8 cellular contexts compared by ENCODE assay signal in the genomic region with DNA sequence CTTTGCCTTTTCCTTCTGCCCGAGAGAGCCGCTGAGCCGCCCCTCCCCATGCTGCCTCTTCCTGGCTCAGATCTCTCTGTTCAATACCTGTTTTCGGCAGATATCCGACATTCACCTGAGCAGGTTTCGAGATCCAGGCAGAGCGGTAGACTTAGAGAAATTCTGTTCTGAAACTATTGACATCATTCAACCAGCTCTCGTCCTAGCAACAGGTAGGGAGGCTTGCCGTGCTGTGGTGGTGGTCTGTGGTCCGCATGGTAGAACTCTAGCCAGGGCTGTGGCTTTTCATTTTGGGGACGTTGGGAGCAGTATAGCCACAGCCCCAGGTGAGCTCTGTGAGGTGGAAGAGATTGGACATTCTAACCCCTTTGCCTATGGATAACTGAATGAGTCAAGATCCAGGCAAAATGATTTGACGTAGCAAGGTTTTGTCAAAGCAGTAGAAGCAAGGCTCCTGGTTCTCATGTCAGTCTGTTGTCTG. TPM values are rescaled to one million over a fixed set of nuclear protein-coding genes. Genes with fewer than 3 reads are reported as not detected.
A peak's percentile ranks its signal among the peaks of the same experiment; 100 is the strongest.
DNase-seq lines count a peak whose midpoint lies in the region; ATAC-seq and TF ChIP-seq lines count a peak whose summit lies in the region.

No MANE protein-coding gene starts in this region.

- no peaks in the 10 kb centered on the region for H3K36me3 ChIP-seq in PC-9 (ENCODE audit: low read depth)

- intact Hi-C loops in PC-9 (cut with micrococcal nuclease; ENCODE audit: unreplicated experiment) = no loop called here

- H3K4me3 Mint-ChIP-seq in effector memory CD8-positive, alpha-beta T cell = peak overlapping the region; percentile 92 to 95
- peak overlapping the region; percentile 83 to 98 (median 92) for H3K4me3 Mint-ChIP-seq in naive thymus-derived CD8-positive, alpha-beta T cell

- H3K27ac ChIP-seq in PC-9 = peak overlapping the region; percentile 63; the same call in 1 of the 2 replicates

- H3K9me3 ChIP-seq in PC-9 (ENCODE audit: insufficient read depth, low read depth) = no peaks in the 10 kb centered on the region

- peak; percentile 8 for ATAC-seq in GM21576 (IDR thresholded peaks at IDR 0.05; ENCODE audit: unreplicated experiment)
- peak; percentile 23 for ATAC-seq in effector memory CD8-positive, alpha-beta T cell (replicated peaks)
- peak in 1 of 2 donors; percentile 14 for ATAC-seq in naive thymus-derived CD8-positive, alpha-beta T cell
- ATAC-seq in GM18517 (IDR thresholded peaks at IDR 0.05; ENCODE audit: unreplicated experiment) = no peak

- H3K27ac Mint-ChIP-seq in effector memory CD8-positive, alpha-beta T cell = peak overlapping the region; percentile 97 to 99
- peak overlapping the region; percentile 27 to 96 (median 88) for H3K27ac Mint-ChIP-seq in naive thymus-derived CD8-positive, alpha-beta T cell

- H3K4me3 ChIP-seq in AG09309 (ENCODE audit: control insufficient read depth, low read depth, low read length) (peak overlapping the region; percentile 72), PC-9 (peak overlapping the region; percentile 63)

- H3K27me3 ChIP-seq in PC-9 (ENCODE audit: insufficient read depth, low read depth) = no peaks in the 10 kb centered on the region

- TF ChIP-seq CTCF in AG09309 (IDR thresholded peaks at IDR 0.05; ENCODE audit: control insufficient read depth, insufficient read depth, low read depth, low read length, missing control alignments) = no peak
- TF ChIP-seq CTCF in PC-9 (conservative IDR thresholded peaks at IDR 0.05) = no peak

- peak overlapping the region; percentile 84 for H3K4me2 ChIP-seq in PC-9

- H3F3A ChIP-seq in PC-9 (ENCODE audit: insufficient read depth, low read depth) = peaks cover 7% of the 10 kb centered on the region; the same call in 1 of the 2 replicates

- no peaks in the 10 kb centered on the region for H3K79me2 ChIP-seq in PC-9 (ENCODE audit: low read depth)

- BruUV-seq in PC-9 (replicated peaks; lab: Mats Ljungman, UMichigan) = TSS peak; percentile 37

- H3K4me1 ChIP-seq in PC-9 (replicated peaks; ENCODE audit: insufficient read depth) = peaks cover 16% of the 10 kb centered on the region

- no peaks in the 10 kb centered on the region for H3K9me2 ChIP-seq in PC-9 (ENCODE audit: insufficient read depth)

- CTCF ChIA-PET in PC-9 (lab: Charles Lee) = no interaction called here

- POLR2A ChIA-PET in PC-9 (lab: Charles Lee; ENCODE audit: unreplicated experiment) = interaction anchor here (0.5 kb wide), 1 partner anchor 104 kb away, joined by 5 read pairs; no protein-coding TSS in a partner anchor
- POLR2A ChIA-PET in naive thymus-derived CD8-positive, alpha-beta T cell (lab: Charles Lee) = interaction anchor here (0.6 to 2.8 kb wide), 6 partner anchors 12 to 670 kb away, joined by 3 to 13 read pairs (median 4); a partner anchor contains a TSS

- H3K27me3 Mint-ChIP-seq in effector memory CD8-positive, alpha-beta T cell = peaks cover 0 to 8% of the 10 kb centered on the region in 2 donors
- peaks cover 0 to 6% (median 0%) of the 10 kb centered on the region in 5 donors for H3K27me3 Mint-ChIP-seq in naive thymus-derived CD8-positive, alpha-beta T cell

- H3K9me3 Mint-ChIP-seq in effector memory CD8-positive, alpha-beta T cell = no peaks in the 10 kb centered on the region
- H3K9me3 Mint-ChIP-seq in naive thymus-derived CD8-positive, alpha-beta T cell = peaks cover 0 to 3% (median 0%) of the 10 kb centered on the region in 9 donors

- no peaks in the 10 kb centered on the region for H4K20me1 ChIP-seq in PC-9 (ENCODE audit: insufficient read depth)

- peaks cover 32% of the 10 kb centered on the region for H3K36me3 Mint-ChIP-seq in effector memory CD8-positive, alpha-beta T cell (ENCODE audit: insufficient read depth)
- peaks cover 0 to 26% (median 20%) of the 10 kb centered on the region in 3 donors for H3K36me3 Mint-ChIP-seq in naive thymus-derived CD8-positive, alpha-beta T cell

- H3K4me1 Mint-ChIP-seq in effector memory CD8-positive, alpha-beta T cell (ENCODE audit: low read depth in 2 of 2) = peaks cover 17 to 25% of the 10 kb centered on the region in 2 donors
- peaks cover 9 to 27% (median 22%) of the 10 kb centered on the region in 4 donors for H3K4me1 Mint-ChIP-seq in naive thymus-derived CD8-positive, alpha-beta T cell

- H2AFZ ChIP-seq in PC-9 = peak overlapping the region; percentile 88

- DNase-seq in AG09309 (ENCODE audit: low read depth) = no peak
- no peak for DNase-seq in PC-9
- DNase-seq in effector memory CD8-positive, alpha-beta T cell = peak in 2 of 3 experiments; percentile 3 to 4
- DNase-seq in naive thymus-derived CD8-positive, alpha-beta T cell = no peak
- no peak for DNase-seq in middle frontal gyrus (ENCODE audit: extremely low spot score, low spot score)
- DNase-seq in activated CD4-positive, alpha-beta T cell treated with anti-CD3 and anti-CD28 coated beads for 48 hours = no peak

RNA-seq across cellular contexts. Expression of a gene that starts 0.8 kb away (rescaled TPM):
- 12.5 and 17.5 TPM in 2 replicates for total RNA-seq in PC-9 (2021)
- 10 to 100 TPM; 16.7 to 17.3 TPM for total RNA-seq in naive thymus-derived CD8-positive, alpha-beta T cell
- 1 to 10 TPM; 1.6 to 5.8 (median 5.4) TPM for polyA plus RNA-seq in naive thymus-derived CD8-positive, alpha-beta T cell

RNA-seq across cellular contexts. Expression of a gene that starts 28.4 kb away (rescaled TPM):
- 17.1 and 18.2 TPM in 2 replicates for total RNA-seq in PC-9 (2021)
- total RNA-seq in naive thymus-derived CD8-positive, alpha-beta T cell = 10 to 100 TPM; 48.0 to 52.4 TPM
- 10 to 100 TPM; 16.1 to 20.8 (median 17.2) TPM for polyA plus RNA-seq in naive thymus-derived CD8-positive, alpha-beta T cell

RNA-seq across cellular contexts. Expression of a gene that starts 51.0 kb away (rescaled TPM):
- total RNA-seq in PC-9 (2021) = 44.0 and 50.2 TPM in 2 replicates
- total RNA-seq in naive thymus-derived CD8-positive, alpha-beta T cell = 100 to 1,000 TPM; 132 to 143 TPM
- polyA plus RNA-seq in naive thymus-derived CD8-positive, alpha-beta T cell = 100 to 1,000 TPM; 146 to 151 (median 147) TPM

Comparison
In these comparisons a context has a peak if more than half of its experiments do, and no peak if none do; other contexts are left out.
1. DNase-seq: peak in effector memory CD8-positive, alpha-beta T cell (2 of 3); none in AG09309 (single experiment), PC-9 (0 of 2), naive thymus-derived CD8-positive, alpha-beta T cell (0 of 10), middle frontal gyrus (single experiment) and activated CD4-positive, alpha-beta T cell treated with anti-CD3 and anti-CD28 coated beads for 48 hours (single experiment).